ENCODE assay signal across 1 cellular context in the genomic region with DNA sequence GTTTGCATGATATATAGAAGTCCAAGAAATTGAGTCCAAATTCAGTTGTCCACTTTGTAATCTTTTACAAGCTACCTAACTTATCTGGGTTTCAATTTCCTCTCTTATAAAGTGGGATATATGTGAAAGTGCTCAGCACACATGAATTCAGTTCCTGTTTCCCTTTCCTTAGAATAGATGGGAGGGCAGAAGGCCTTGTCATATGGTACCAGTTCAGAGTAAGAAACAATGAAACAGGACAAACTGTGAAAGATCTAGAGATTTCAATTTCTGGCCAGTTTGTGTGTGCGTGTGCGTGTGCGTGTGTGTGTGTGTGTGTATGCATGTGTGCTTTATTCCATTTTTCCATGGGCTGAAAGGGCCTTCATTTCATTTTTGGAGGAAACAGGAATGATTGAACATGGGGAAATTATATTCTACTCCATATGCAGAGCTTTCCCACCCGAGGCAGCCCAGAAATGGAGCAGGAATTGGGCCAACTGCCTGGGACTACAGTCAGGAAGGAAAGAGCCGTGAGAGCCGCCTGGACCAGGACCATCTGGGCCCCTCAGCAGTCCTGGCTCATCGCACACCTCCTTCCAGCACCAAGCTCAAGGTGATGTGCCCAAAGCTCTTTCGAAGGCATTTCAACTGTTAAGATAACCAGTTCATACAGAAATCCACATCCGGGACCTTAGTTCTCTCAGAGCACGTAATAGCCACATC.
TF ChIP-seq lines count a peak whose summit lies in the region.

No MANE protein-coding gene starts in this region.

TF ChIP-seq in endothelial cell of umbilical vein, 7 proteins besides CTCF, POLR2A, EP300 and RAD21 (continued from another document):
- TF ChIP-seq EZH2 (IDR thresholded peaks at IDR 0.05; ENCODE audit: borderline replicate concordance, low read depth, low read length, severe bottlenecking), result no peak
- TF ChIP-seq JUN (IDR thresholded peaks at IDR 0.05; ENCODE audit: borderline replicate concordance, insufficient read depth, insufficient read length, low read depth), result no peak
- no peak for TF ChIP-seq MYC (IDR thresholded peaks at IDR 0.05; ENCODE audit: low read depth, low read length)
- no peak for TF ChIP-seq GATA2 (IDR thresholded peaks at IDR 0.05; ENCODE audit: insufficient read depth, insufficient read length, low read depth, low read length)
